ENCODE assay signal across 29 cellular contexts in genomic region chr20:61244213-61244612, GRCh38. TPM values are rescaled to one million over a fixed set of nuclear protein-coding genes. Genes with fewer than 3 reads are reported as not detected.
"Had no signal": no experiment of that assay in that cellular context is flagged by ENCODE, and none has a peak within 500 bp of the region (broad histone marks: within the 10 kb centered on the region; RNA-seq: fewer than 3 reads in every experiment).

No MANE protein-coding gene starts in this region.

- DNase-seq: colonic mucosa; cortex of kidney; dermis blood vessel endothelial cell; dorsolateral prefrontal cortex; effector CD4-positive, alpha-beta T cell; effector CD8-positive, alpha-beta T cell; effector memory CD4-positive, alpha-beta T cell; effector memory CD8-positive, alpha-beta T cell; endodermal cell; erythroblast; esophagus squamous epithelium; foreskin fibroblast; foreskin keratinocyte; foreskin melanocyte; gastrocnemius medialis; glutamatergic neuron; head of caudate nucleus; heart left ventricle; heart right ventricle had no signal

- H3K4me3 ChIP-seq: colonic mucosa, coronary artery, dorsolateral prefrontal cortex, esophagus muscularis mucosa, esophagus squamous epithelium, gastrocnemius medialis, gastroesophageal sphincter, heart left ventricle, heart right ventricle, hepatocyte had no signal

- FAIRE-seq: colon, endometrium, endothelial cell of umbilical vein, frontal cortex had no signal

- H3K4me1 ChIP-seq: colonic mucosa, esophagus muscularis mucosa, esophagus squamous epithelium, foreskin keratinocyte, gastrocnemius medialis, gastroesophageal sphincter, heart left ventricle, heart right ventricle had no signal

- H3K9me3 ChIP-seq: colonic mucosa, gastrocnemius medialis had no signal

- H3K36me3 ChIP-seq: colonic mucosa, esophagus muscularis mucosa, esophagus squamous epithelium, gastrocnemius medialis, gastroesophageal sphincter, heart left ventricle, heart right ventricle had no signal

- H3K27me3 ChIP-seq: colonic mucosa had no signal

- ATAC-seq: effector memory CD8-positive, alpha-beta T cell; esophagus mucosa; foreskin keratinocyte; gastrocnemius medialis; gastroesophageal sphincter; heart left ventricle; heart right ventricle had no signal

- H3K27ac ChIP-seq: colonic mucosa, coronary artery, dorsolateral prefrontal cortex, epithelial cell of prostate, esophagus muscularis mucosa, esophagus squamous epithelium, foreskin keratinocyte, gastrocnemius medialis, gastroesophageal sphincter, heart left ventricle, heart right ventricle, hepatocyte had no signal

RNA-seq across cellular contexts. Expression of gene CDH4, which starts 7.8 kb away (rescaled TPM):
- total RNA-seq: esophagus mucosa had no signal
